ENCODE assay signal across 8 cellular contexts in genomic region chr1:156500847-156501686, GRCh38. TPM values are rescaled to one million over a fixed set of nuclear protein-coding genes. Genes with fewer than 3 reads are reported as not detected.
DNase-seq lines count a peak whose midpoint lies in the region; ATAC-seq and TF ChIP-seq lines count a peak whose summit lies in the region.

No MANE protein-coding gene starts in this region.

- TF ChIP-seq POLR2A in GM15510 (IDR thresholded peaks at IDR 0.05; ENCODE audit: borderline replicate concordance, extremely low read depth, insufficient read length): peak; percentile 57

- H3K27ac ChIP-seq in right cardiac atrium (ENCODE audit: low read length) (peak overlapping the region; percentile 99), rectal smooth muscle tissue (ENCODE audit: low read depth, low read length) (peak overlapping the region; percentile 100), aorta (ENCODE audit: low read depth in 1 of 2, low read length in 2 of 2) (peak overlapping the region; percentile 96 to 98)

- H3K27me3 ChIP-seq in right cardiac atrium (ENCODE audit: control insufficient read depth, insufficient read depth): no peaks in the 10 kb centered on the region
- no peaks in the 10 kb centered on the region for H3K27me3 ChIP-seq in rectal smooth muscle tissue (ENCODE audit: control insufficient read depth, insufficient read depth, low read length)
- H3K27me3 ChIP-seq in aorta (ENCODE audit: control insufficient read depth in 1 of 2, insufficient read depth in 2 of 2, low read length in 1 of 2): no peaks in the 10 kb centered on the region

- H3K36me3 ChIP-seq in rectal smooth muscle tissue (ENCODE audit: control insufficient read depth, insufficient read depth, low read length) (no peaks in the 10 kb centered on the region), aorta (ENCODE audit: control insufficient read depth in 1 of 2, insufficient read depth in 2 of 2, low read length in 1 of 2) (no peaks in the 10 kb centered on the region)

- peak overlapping the region; percentile 82 for H3K9ac ChIP-seq in rectal smooth muscle tissue (ENCODE audit: low read length)

- H3K9me3 ChIP-seq in right cardiac atrium (ENCODE audit: control insufficient read depth, low read length): no peaks in the 10 kb centered on the region
- no peaks in the 10 kb centered on the region for H3K9me3 ChIP-seq in aorta (ENCODE audit: control insufficient read depth, low read length)

- H3K4me1 ChIP-seq in right cardiac atrium (ENCODE audit: control insufficient read depth, insufficient read depth, low read length) (peaks cover 39% of the 10 kb centered on the region), rectal smooth muscle tissue (ENCODE audit: control insufficient read depth, insufficient read depth, low read length) (peaks cover 52% of the 10 kb centered on the region), aorta (ENCODE audit: control insufficient read depth in 1 of 2, insufficient read depth in 2 of 2, low read length in 2 of 2) (peaks cover 2 to 10% of the 10 kb centered on the region in 2 donors)

- intact Hi-C loops in right cardiac atrium (cut with DNase I): loop anchor here in 1 of 4 donors (5.0 kb wide), 1 partner anchor 39 kb away; no protein-coding TSS in a partner anchor
- intact Hi-C loops in aorta (cut with DNase I): loop anchor here in 1 of 2 donors (2.0 kb wide), 1 partner anchor 44 kb away; no protein-coding TSS in a partner anchor

- WGBS in right cardiac atrium: under 1% methylated on average over 59 of the region's 59 CpGs
- WGBS in aorta, 2 donors: 0% methylated on average over 43 to 59 of the region's 59 CpGs

- ATAC-seq in HG02943 (IDR thresholded peaks at IDR 0.05; ENCODE audit: low read depth, unreplicated experiment): peak; percentile 42
- peak; percentile 87 to 91 for ATAC-seq in right cardiac atrium
- ATAC-seq in aorta (ENCODE audit: low FRiP score): peak; percentile 92

- H3K4me3 ChIP-seq in right cardiac atrium (ENCODE audit: low read length) (peak overlapping the region; percentile 82), rectal smooth muscle tissue (ENCODE audit: low read length) (peak overlapping the region; percentile 63), aorta (ENCODE audit: low read length in 2 of 2) (peak overlapping the region; percentile 49 to 73)

- DNase-seq in NCI-H187 (lab: John Stamatoyannopoulos, UW): peak; percentile 98 to 99
- peak; percentile 84 to 96 (median 92) for DNase-seq in T-helper 2 cell
- peak in 57 of 58 donors; percentile 80 to 97 (median 94) for DNase-seq in anterior cingulate cortex (lab: John Stamatoyannopoulos, UW)
- peak; percentile 95 to 98 (median 98) for DNase-seq in right cardiac atrium
- DNase-seq in aorta: peak; percentile 96 to 98

RNA-seq across cellular contexts. Expression of gene MEF2D, which starts 0.5 kb away (rescaled TPM):
- 10 to 100 TPM; 81.5 to 99.2 (median 89.6) TPM for total RNA-seq in right cardiac atrium
- polyA plus RNA-seq in right cardiac atrium: 53.0 TPM
- 10 to 100 TPM; 82.1 to 95.8 TPM for total RNA-seq in aorta
- polyA plus RNA-seq in aorta: 10 to 100 TPM in 1 of 2 donors, 1 to 10 TPM in 1; 8.1 to 27.4 TPM

Comparison
In these comparisons a context has a peak if more than half of its experiments do, and no peak if none do; other contexts are left out.
1. Peak in every context shown above with its lines: DNase-seq, ATAC-seq, H3K4me3 ChIP-seq and H3K27ac ChIP-seq.
2. ATAC-seq: peak in every context shown above with its lines; median percentile 92 in aorta; 89 in right cardiac atrium; 42 in HG02943.